ENCODE assay signal across 1 cellular context in the genomic region with DNA sequence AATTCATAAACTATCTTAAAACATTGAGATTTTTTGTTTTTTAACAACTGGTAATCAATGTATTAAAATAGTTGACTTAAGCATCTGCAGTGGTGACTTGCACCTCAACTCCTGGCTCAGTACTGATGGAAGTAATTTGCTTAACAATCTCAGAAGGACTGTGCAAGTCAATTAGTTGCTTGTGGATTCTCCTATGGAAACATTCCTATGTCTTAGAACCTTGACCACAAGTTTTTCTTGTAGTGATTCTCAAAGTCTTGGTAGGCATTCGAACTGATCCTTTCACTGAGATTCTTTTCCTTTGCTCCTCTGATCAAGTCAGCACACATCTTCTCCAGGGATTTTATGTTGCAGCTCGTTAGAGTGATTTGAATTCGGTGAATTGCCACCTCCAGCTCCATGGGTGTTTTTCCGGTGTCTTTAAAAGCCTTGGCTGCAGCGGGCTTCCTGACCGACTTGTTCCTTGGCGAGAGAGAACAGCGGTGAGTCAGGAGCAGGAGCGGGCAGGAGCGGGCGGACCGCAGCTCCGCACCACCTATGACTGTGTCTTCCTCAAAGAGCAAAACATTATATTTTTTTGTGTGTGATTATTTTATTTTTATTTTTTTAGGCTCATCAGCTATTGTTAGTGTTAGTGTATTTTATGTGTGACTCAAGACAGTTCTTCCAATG.
TF ChIP-seq lines count a peak whose summit lies in the region.

No MANE protein-coding gene starts in this region.

TF ChIP-seq in HepG2, 621 proteins besides CTCF, POLR2A, EP300 and RAD21:
- TF ChIP-seq ZNF446 (CRISPR knock-in tag; IDR thresholded peaks at IDR 0.05): no peak
- no peak for TF ChIP-seq MATR3 (CRISPR knock-in tag; IDR thresholded peaks at IDR 0.05)
- no peak for TF ChIP-seq BHLHE40 (IDR thresholded peaks at IDR 0.05; ENCODE audit: low read length)
- TF ChIP-seq, protein P1, sequence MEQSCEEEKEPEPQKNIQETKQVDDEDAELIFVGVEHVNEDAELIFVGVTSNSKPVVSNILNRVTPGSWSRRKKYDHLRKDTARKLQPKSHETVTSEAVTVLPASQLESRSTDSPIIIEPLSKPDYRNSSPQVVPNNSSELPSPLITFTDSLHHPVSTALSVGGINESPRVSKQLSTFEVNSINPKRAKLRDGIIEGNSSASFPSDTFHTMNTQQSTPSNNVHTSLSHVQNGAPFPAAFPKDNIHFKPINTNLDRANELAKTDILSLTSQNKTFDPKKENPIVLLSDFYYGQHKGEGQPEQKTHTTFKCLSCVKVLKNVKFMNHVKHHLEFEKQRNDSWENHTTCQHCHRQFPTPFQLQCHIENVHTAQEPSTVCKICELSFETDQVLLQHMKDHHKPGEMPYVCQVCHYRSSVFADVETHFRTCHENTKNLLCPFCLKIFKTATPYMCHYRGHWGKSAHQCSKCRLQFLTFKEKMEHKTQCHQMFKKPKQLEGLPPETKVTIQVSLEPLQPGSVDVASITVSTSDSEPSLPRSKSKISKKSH (CRISPR knock-in tag; IDR thresholded peaks at IDR 0.05; ENCODE audit: borderline replicate concordance): no peak
- no peak for TF ChIP-seq ZMYM3 (CRISPR knock-in tag; IDR thresholded peaks at IDR 0.05)
- TF ChIP-seq, protein P2, sequence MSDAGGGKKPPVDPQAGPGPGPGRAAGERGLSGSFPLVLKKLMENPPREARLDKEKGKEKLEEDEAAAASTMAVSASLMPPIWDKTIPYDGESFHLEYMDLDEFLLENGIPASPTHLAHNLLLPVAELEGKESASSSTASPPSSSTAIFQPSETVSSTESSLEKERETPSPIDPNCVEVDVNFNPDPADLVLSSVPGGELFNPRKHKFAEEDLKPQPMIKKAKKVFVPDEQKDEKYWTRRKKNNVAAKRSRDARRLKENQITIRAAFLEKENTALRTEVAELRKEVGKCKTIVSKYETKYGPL (CRISPR knock-in tag; IDR thresholded peaks at IDR 0.05): no peak
- TF ChIP-seq SIX4 (CRISPR knock-in tag; IDR thresholded peaks at IDR 0.05): no peak
